ENCODE assay signal across 29 cellular contexts in the genomic region with DNA sequence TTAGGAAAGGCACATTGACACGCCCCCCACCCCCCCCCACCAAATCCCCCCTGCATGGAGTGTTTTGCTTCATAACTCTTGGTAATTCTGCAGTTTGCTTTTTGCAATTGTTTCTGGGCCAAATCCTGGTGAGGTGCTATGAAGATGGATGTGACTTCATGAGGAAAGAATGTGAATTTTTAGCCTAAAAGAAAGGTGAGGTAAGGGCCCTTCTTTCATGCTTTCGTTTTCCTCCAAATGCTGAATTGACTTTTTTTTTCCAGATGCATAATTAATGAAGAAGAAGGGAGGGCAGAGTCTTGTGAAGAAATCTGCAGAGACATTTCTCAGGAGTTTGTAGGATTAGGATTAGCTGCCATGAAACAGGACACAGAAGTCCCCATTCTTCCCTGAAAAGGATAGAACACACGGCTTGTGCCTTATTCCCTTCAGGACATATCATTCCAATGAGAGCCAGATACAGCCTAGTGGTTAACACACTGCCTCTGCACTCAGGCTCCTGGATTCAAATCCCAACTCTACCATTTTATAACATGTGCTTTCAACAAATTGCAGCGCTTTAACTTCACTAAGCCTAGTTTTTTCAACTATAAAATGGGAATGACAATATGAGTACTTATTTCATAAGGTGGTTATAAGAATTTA.
"Had no signal": no experiment of that assay in that cellular context is flagged by ENCODE, and none has a peak within 500 bp of the region (broad histone marks: within the 10 kb centered on the region; RNA-seq: fewer than 3 reads in every experiment).

No MANE protein-coding gene starts in this region.

- H3K4me3 ChIP-seq: dorsolateral prefrontal cortex, esophagus squamous epithelium, heart right ventricle, lower lobe of right lung, pancreas, prostate gland, right atrium auricular region, smooth muscle cell, thoracic aorta, tibial nerve, upper lobe of right lung, vagina had no signal

- DNase-seq: dorsolateral prefrontal cortex; effector CD4-positive, alpha-beta T cell; esophagus squamous epithelium; foreskin melanocyte; glutamatergic neuron; heart right ventricle; hippocampal formation; immature natural killer cell; islet precursor cell; kidney glomerular epithelial cell; left ventricle myocardium superior; lower lobe of right lung; natural killer cell; pancreas; stimulated activated CD4-positive, alpha-beta T cell treated with anti-CD3 and anti-CD28 coated beads, Interleukin-12 subunit alpha, Interleukin-12 subunit beta, amount 100 ng/mL, for 4 hours; stimulated activated CD4-positive, alpha-beta T cell treated with anti-CD3 and anti-CD28 coated beads, Interleukin-1b, Interleukin-23, amount 100 ng/mL, for 48 hours; stimulated activated CD4-positive, alpha-beta T cell treated with anti-CD3 and anti-CD28 coated beads, Interleukin-4, amount 100 ng/mL, for 24 hours; stimulated activated naive CD8-positive, alpha-beta T cell treated with anti-CD3 and anti-CD28 coated beads, Interleukin-15, Interleukin-2, amounts not matched to agents 100 U/mL and 50 U/mL, for 24 hours; substantia nigra; upper lobe of right lung had no signal

- H3K4me2 ChIP-seq: smooth muscle cell had no signal

- H3K4me1 Mint-ChIP-seq: immature natural killer cell; natural killer cell; stimulated activated memory B cell treated with anti-CD40 and anti-IgM and Interleukin-4, amounts not matched to agents 10 μg/mL and 1 μg/mL and 100 μg/mL, for 72 hours had no signal

- H3K36me3 Mint-ChIP-seq: natural killer cell had no signal

- ATAC-seq: heart right ventricle; left ventricle myocardium superior; lower lobe of right lung; natural killer cell; pancreas; sciatic nerve; stimulated activated memory B cell treated with anti-CD40 and anti-IgM and Interleukin-4, amounts not matched to agents 10 μg/mL and 1 μg/mL and 100 μg/mL, for 72 hours; stimulated activated naive CD8-positive, alpha-beta T cell treated with anti-CD3 and anti-CD28 coated beads, Interleukin-15, Interleukin-2, amounts not matched to agents 100 U/mL and 50 U/mL, for 24 hours; upper lobe of right lung had no signal

- H3K9me3 ChIP-seq: esophagus squamous epithelium, lower lobe of right lung, neutrophil, pancreas, prostate gland, right atrium auricular region, thoracic aorta, tibial nerve, vagina had no signal

- H3K27ac ChIP-seq: dorsolateral prefrontal cortex, esophagus squamous epithelium, heart right ventricle, lower lobe of right lung, neutrophil, pancreas, prostate gland, right atrium auricular region, thoracic aorta, tibial nerve, upper lobe of right lung, vagina had no signal

- H3K4me1 ChIP-seq: esophagus squamous epithelium, heart right ventricle, lower lobe of right lung, pancreas, prostate gland, right atrium auricular region, tibial nerve, upper lobe of right lung, vagina had no signal

- H3K9me3 Mint-ChIP-seq: immature natural killer cell, natural killer cell had no signal

- H3K27ac Mint-ChIP-seq: natural killer cell; stimulated activated memory B cell treated with anti-CD40 and anti-IgM and Interleukin-4, amounts not matched to agents 10 μg/mL and 1 μg/mL and 100 μg/mL, for 72 hours had no signal

- H3K27me3 ChIP-seq: pancreas, right atrium auricular region, tibial nerve, vagina had no signal

- H3K36me3 ChIP-seq: esophagus squamous epithelium, heart right ventricle, lower lobe of right lung, neutrophil, pancreas, prostate gland, right atrium auricular region, thoracic aorta, tibial nerve, upper lobe of right lung, vagina had no signal

- H3K4me3 Mint-ChIP-seq: immature natural killer cell; natural killer cell; stimulated activated memory B cell treated with anti-CD40 and anti-IgM and Interleukin-4, amounts not matched to agents 10 μg/mL and 1 μg/mL and 100 μg/mL, for 72 hours had no signal
